Comparison of ENCODE assay signal across 1 cellular context in genomic region chr11:809287-810039, GRCh38.
TF ChIP-seq lines count a peak whose summit lies in the region.

Gene RPLP2 (plus strand): TSS chr11:809967. CDS start chr11:810235, 268 bp downstream.

TF ChIP-seq in HEK293, 187 proteins besides CTCF, POLR2A, EP300 and RAD21 (continued from another document and continues in another):
- peak; percentile 95 for TF ChIP-seq PATZ1 (tag by site-specific recombination; IDR thresholded peaks at IDR 0.05)
- peak; percentile 82 for TF ChIP-seq YY1 (tag by site-specific recombination; IDR thresholded peaks at IDR 0.05)
- TF ChIP-seq REST (tag by site-specific recombination; IDR thresholded peaks at IDR 0.05), result no peak
- TF ChIP-seq ZNF544 (tag by site-specific recombination; IDR thresholded peaks at IDR 0.05), result no peak
- TF ChIP-seq ZNF777 (tag by site-specific recombination; IDR thresholded peaks at IDR 0.05; ENCODE audit: borderline replicate concordance), result no peak
- peak; percentile 36; the same call in 1 of the 2 replicates for TF ChIP-seq ZNF580 (tag by site-specific recombination; IDR thresholded peaks at IDR 0.05)
- no peak for TF ChIP-seq ZNF658 (tag by site-specific recombination; IDR thresholded peaks at IDR 0.05)
- no peak for TF ChIP-seq ZNF140 (tag by site-specific recombination; IDR thresholded peaks at IDR 0.05)
- peak; percentile 92 for TF ChIP-seq ZBTB21 (tag by site-specific recombination; IDR thresholded peaks at IDR 0.05)
- no peak for TF ChIP-seq ZNF621 (tag by site-specific recombination; IDR thresholded peaks at IDR 0.05)
- no peak for TF ChIP-seq GFI1B (tag by site-specific recombination; IDR thresholded peaks at IDR 0.05)
- TF ChIP-seq ZNF791 (tag by site-specific recombination; IDR thresholded peaks at IDR 0.05), result no peak
- peak; percentile 79 for TF ChIP-seq ZFHX2 (tag by site-specific recombination; conservative IDR thresholded peaks at IDR 0.05)
- TF ChIP-seq ZNF248 (tag by site-specific recombination; IDR thresholded peaks at IDR 0.05), result no peak
- TF ChIP-seq ZNF23 (tag by site-specific recombination; IDR thresholded peaks at IDR 0.05; ENCODE audit: borderline replicate concordance), result no peak
- TF ChIP-seq SP7 (tag by site-specific recombination; IDR thresholded peaks at IDR 0.05), result peak; percentile 62
- TF ChIP-seq ATF2 (tag by site-specific recombination; IDR thresholded peaks at IDR 0.05; ENCODE audit: low read depth), result peak; percentile 97
- TF ChIP-seq KLF16 (tag by site-specific recombination; IDR thresholded peaks at IDR 0.05), result peak; percentile 75
- TF ChIP-seq ZNF692 (tag by site-specific recombination; IDR thresholded peaks at IDR 0.05), result peak; percentile 96
- no peak for TF ChIP-seq ZSCAN23 (tag by site-specific recombination; IDR thresholded peaks at IDR 0.05)
- no peak for TF ChIP-seq ZNF398 (tag by site-specific recombination; IDR thresholded peaks at IDR 0.05)
- TF ChIP-seq ZNF514 (tag by site-specific recombination; IDR thresholded peaks at IDR 0.05), result no peak
- peak; percentile 96; the same call in 1 of the 2 replicates for TF ChIP-seq KLF7 (tag by site-specific recombination; IDR thresholded peaks at IDR 0.05; ENCODE audit: borderline replicate concordance)
- no peak for TF ChIP-seq BCL11B (tag by site-specific recombination; IDR thresholded peaks at IDR 0.05; ENCODE audit: low read depth)
- peak; percentile 33; the same call in 1 of the 2 replicates for TF ChIP-seq INSM2 (tag by site-specific recombination; IDR thresholded peaks at IDR 0.05)
- TF ChIP-seq ZNF555 (tag by site-specific recombination; conservative IDR thresholded peaks at IDR 0.05), result no peak
- no peak; the same call in 1 of the 2 replicates for TF ChIP-seq ZSCAN4 (tag by site-specific recombination; IDR thresholded peaks at IDR 0.05)
- TF ChIP-seq ZFP37 (tag by site-specific recombination; IDR thresholded peaks at IDR 0.05), result 0 out of 2 replicates have a peak, but pooled peaks have one; percentile 67
- TF ChIP-seq ZNF341 (tag by site-specific recombination; IDR thresholded peaks at IDR 0.05; ENCODE audit: low read depth), result peak; percentile 62
- peak; percentile 67 for TF ChIP-seq YY2 (tag by site-specific recombination; IDR thresholded peaks at IDR 0.05)
- peak; percentile 80 for TF ChIP-seq KLF17 (tag by site-specific recombination; IDR thresholded peaks at IDR 0.05)
- no peak for TF ChIP-seq ZNF184 (tag by site-specific recombination; IDR thresholded peaks at IDR 0.05)
- TF ChIP-seq ZNF324 (tag by site-specific recombination; IDR thresholded peaks at IDR 0.05), result peak; percentile 85; the same call in 1 of the 2 replicates
- no peak for TF ChIP-seq ZNF311 (tag by site-specific recombination; IDR thresholded peaks at IDR 0.05; ENCODE audit: borderline replicate concordance)
- no peak for TF ChIP-seq ZNF518A (tag by site-specific recombination; conservative IDR thresholded peaks at IDR 0.05; ENCODE audit: low read depth)
- TF ChIP-seq EGR2 (tag by site-specific recombination; IDR thresholded peaks at IDR 0.05; ENCODE audit: low read depth), result peak; percentile 67
- TF ChIP-seq ZNF548 (tag by site-specific recombination; IDR thresholded peaks at IDR 0.05), result no peak
- peak; percentile 76; the same call in 1 of the 2 replicates for TF ChIP-seq KLF8 (tag by site-specific recombination; IDR thresholded peaks at IDR 0.05)
- no peak for TF ChIP-seq ZNF654 (tag by site-specific recombination; IDR thresholded peaks at IDR 0.05; ENCODE audit: low read depth)
- no peak for TF ChIP-seq ZNF221 (tag by site-specific recombination; IDR thresholded peaks at IDR 0.05; ENCODE audit: borderline replicate concordance)
- TF ChIP-seq SP3 (tag by site-specific recombination; IDR thresholded peaks at IDR 0.05), result peak; percentile 92
- no peak for TF ChIP-seq ZNF701 (tag by site-specific recombination; IDR thresholded peaks at IDR 0.05)
